In the genomic region with DNA sequence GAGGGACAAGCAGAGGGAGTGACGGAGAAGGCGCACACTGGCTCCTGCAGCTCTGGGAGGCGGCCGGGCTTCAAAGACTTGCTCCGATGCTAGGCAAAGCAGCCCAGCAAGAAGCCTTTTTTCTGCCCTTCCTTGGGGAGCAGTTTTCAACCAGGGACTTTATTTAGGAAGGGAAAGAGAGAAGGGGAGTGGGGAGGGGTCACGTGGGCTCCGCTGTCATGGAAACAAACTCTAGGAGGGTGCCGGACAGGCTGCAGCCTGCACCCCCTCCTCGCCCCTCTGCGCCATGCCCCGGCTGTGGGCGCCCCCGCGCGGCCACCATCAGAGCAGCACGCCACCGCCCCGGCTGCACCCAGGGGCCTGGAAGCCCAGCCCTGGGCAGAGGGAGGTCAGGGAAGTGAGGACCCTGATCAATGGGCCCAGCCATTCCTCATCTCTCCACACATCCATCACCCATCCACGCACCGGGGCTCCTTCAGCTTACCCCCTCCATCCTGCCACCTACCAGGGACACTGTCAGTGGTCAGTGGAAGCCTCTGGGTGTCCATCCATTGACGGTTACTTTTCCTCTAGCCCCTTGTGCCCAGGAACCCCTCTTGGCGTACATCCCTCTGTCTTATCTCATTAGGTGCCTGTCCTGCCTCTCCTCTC, we compare ENCODE assay signal across 9 cellular contexts.
A peak's percentile ranks its signal among the peaks of the same experiment; 100 is the strongest.
DNase-seq lines count a peak whose midpoint lies in the region; ATAC-seq, FAIRE-seq and TF ChIP-seq lines count a peak whose summit lies in the region.
"Had no signal": no experiment of that assay in that cellular context is flagged by ENCODE, and none has a peak within 500 bp of the region (broad histone marks: within the 10 kb centered on the region; RNA-seq: fewer than 3 reads in every experiment).

No MANE protein-coding gene starts in this region.

- intact Hi-C loops in pancreas (cut with DNase I) (loop anchor here in 1 of 3 donors (5.0 kb wide), 1 partner anchor 84 kb away; no protein-coding TSS in a partner anchor), thyroid gland (cut with DNase I) (loop anchor here (5.0 kb wide), 1 partner anchor 79 kb away; no protein-coding TSS in a partner anchor)

- TF ChIP-seq POLR2A in thyroid gland (IDR thresholded peaks at IDR 0.05): no peak

- ATAC-seq in HG03442 (IDR thresholded peaks at IDR 0.05; ENCODE audit: unreplicated experiment) (peak; percentile 46), pancreas (peak; percentile 71 to 96 (median 92))

- TF ChIP-seq CTCF in pancreas (IDR thresholded peaks at IDR 0.05): peak; percentile 45 to 72 (median 70)
- TF ChIP-seq CTCF in thyroid gland (IDR thresholded peaks at IDR 0.05): peak in 5 of 6 experiments; percentile 49 to 74 (median 55)

- H3K4me1 ChIP-seq in pancreas: no peaks in the 10 kb centered on the region
- peaks cover 6 to 10% of the 10 kb centered on the region in 2 donors for H3K4me1 ChIP-seq in thyroid gland

- H3K4me3 ChIP-seq in pancreas (peak overlapping the region in 1 of 4 donors; percentile 8), thyroid gland (replicated peaks in 1 of 3) (no peak overlapping the region)

- no peaks in the 10 kb centered on the region for H3K36me3 ChIP-seq in pancreas
- H3K36me3 ChIP-seq in thyroid gland: no peaks in the 10 kb centered on the region

- WGBS in pancreas, 2 donors: 7 to 9% methylated on average over 20 to 22 of the region's 22 CpGs
- 12 to 13% methylated on average over 20 to 21 of the region's 22 CpGs for WGBS in thyroid gland, 2 donors

- H3K27me3 ChIP-seq in pancreas (no peaks in the 10 kb centered on the region), thyroid gland (peaks cover 6% of the 10 kb centered on the region)

- H3K9me3 ChIP-seq in pancreas: no peaks in the 10 kb centered on the region
- no peaks in the 10 kb centered on the region for H3K9me3 ChIP-seq in thyroid gland

- no peak for FAIRE-seq in frontal cortex (lab: Jason Lieb, UNC)
- no peak for FAIRE-seq in pancreas (lab: Jason Lieb, UNC)
- FAIRE-seq: A204.1 had no signal

- peak; percentile 12 for DNase-seq in DMS153 treated with DMSO at 0.1 percent for 48 hours (lab: John Stamatoyannopoulos, UW; ENCODE audit: unreplicated experiment)
- DNase-seq in DMS153 (lab: John Stamatoyannopoulos, UW): no peak
- DNase-seq in activated T-helper 9 cell treated with anti-CD3 and anti-CD28 coated beads, Interleukin-2, amount 50 U/mL, for 16 hours (ENCODE audit: low read depth): peak; percentile 64
- peak; percentile 69 to 83 for DNase-seq in frontal cortex (ENCODE audit: low spot score in 2 of 2)
- peak in 4 of 6 donors; percentile 13 to 86 (median 42) for DNase-seq in pancreas
- peak; percentile 33 to 44 for DNase-seq in thyroid gland

- H3K27ac ChIP-seq in pancreas (no peak overlapping the region), thyroid gland (no peak overlapping the region)

TF ChIP-seq in PFSK-1, 5 proteins besides CTCF, POLR2A, EP300 and RAD21:
- TF ChIP-seq POLR2AphosphoS5 (IDR thresholded peaks at IDR 0.05; ENCODE audit: low read depth, low read length) (no peak), FOXP2 (optimal IDR thresholded peaks at IDR 0.05; ENCODE audit: borderline replicate concordance, extremely low read depth, extremely low read length, insufficient read depth) (peak; percentile 76)
